Comparison of ENCODE assay signal across 8 cellular contexts in genomic region chr14:53180272-53181221, GRCh38. TPM values are rescaled to one million over a fixed set of nuclear protein-coding genes. Genes with fewer than 3 reads are reported as not detected.
DNase-seq lines count a peak whose midpoint lies in the region; ATAC-seq, FAIRE-seq and TF ChIP-seq lines count a peak whose summit lies in the region.

No MANE protein-coding gene starts in this region.

- no peaks in the 10 kb centered on the region for H3K9me3 ChIP-seq in AG04450 (ENCODE audit: control insufficient read depth, insufficient read depth, low read length)
- no peaks in the 10 kb centered on the region for H3K9me3 ChIP-seq in iPS-15b (ENCODE audit: control insufficient read depth, insufficient read depth, low read length)
- no peaks in the 10 kb centered on the region for H3K9me3 ChIP-seq in pancreas
- no peaks in the 10 kb centered on the region for H3K9me3 ChIP-seq in testis

- POLR2A ChIA-PET in AG04450 (lab: Yijun Ruan, JAX), result no interaction called here
- POLR2A ChIA-PET in HEK293T (lab: Yijun Ruan, JAX), result no interaction called here
- POLR2A ChIA-PET in activated CD4-positive, alpha-beta memory T cell treated with anti-CD3 and anti-CD28 coated beads, Interleukin-2, amount 10 ng/mL, durations not matched to agents 7 days and 5 days (lab: Charles Lee), result no interaction called here

- DNase-seq in AG04450 (ENCODE audit: low read depth, low spot score) (no peak), HEK293T (ENCODE audit: extremely low spot score) (peak; percentile 59), pancreas (no peak), NCI-H1436 (lab: John Stamatoyannopoulos, UW) (no peak), amygdala (lab: John Stamatoyannopoulos, UW) (no peak), testis (no peak)
- DNase-seq in activated CD4-positive, alpha-beta memory T cell treated with anti-CD3 and anti-CD28 coated beads, Interleukin-2, amount 10 ng/mL, durations not matched to agents 7 days and 5 days, result peak; percentile 19

- peaks cover 22% of the 10 kb centered on the region for H3K4me1 Mint-ChIP-seq in activated CD4-positive, alpha-beta memory T cell treated with anti-CD3 and anti-CD28 coated beads, Interleukin-2, amount 10 ng/mL, durations not matched to agents 7 days and 5 days

- H3K9ac ChIP-seq in iPS-15b (ENCODE audit: low read depth, low read length), result no peak overlapping the region

- no peak for FAIRE-seq in pancreas (lab: Jason Lieb, UNC)

- H3K4me3 ChIP-seq in AG04450 (ENCODE audit: low read depth, low read length), result no peak overlapping the region
- peak overlapping the region; percentile 13 for H3K4me3 ChIP-seq in iPS-15b (ENCODE audit: low read depth, low read length)
- no peak overlapping the region for H3K4me3 ChIP-seq in pancreas
- no peak overlapping the region for H3K4me3 ChIP-seq in testis

- CTCF ChIA-PET in AG04450 (lab: Charles Lee) (no interaction called here), HEK293T (lab: Yijun Ruan, JAX) (interaction anchor here (0.6 to 1.1 kb wide), 3 partner anchors 13 to 191 kb away, joined by 3 to 4 read pairs (median 4); no protein-coding TSS in a partner anchor)
- CTCF ChIA-PET in activated CD4-positive, alpha-beta memory T cell treated with anti-CD3 and anti-CD28 coated beads, Interleukin-2, amount 10 ng/mL, durations not matched to agents 7 days and 5 days (lab: Charles Lee), result no interaction called here

- H3K36me3 ChIP-seq in iPS-15b (ENCODE audit: control insufficient read depth, insufficient read depth, low read length) (no peaks in the 10 kb centered on the region), pancreas (no peaks in the 10 kb centered on the region), testis (ENCODE audit: low read depth, missing control alignments) (no peaks in the 10 kb centered on the region)

- peaks cover 7% of the 10 kb centered on the region for H3K36me3 Mint-ChIP-seq in activated CD4-positive, alpha-beta memory T cell treated with anti-CD3 and anti-CD28 coated beads, Interleukin-2, amount 10 ng/mL, durations not matched to agents 7 days and 5 days (ENCODE audit: low read depth)

- H3K27me3 ChIP-seq in AG04450 (ENCODE audit: control insufficient read depth, insufficient read depth, low read length) (peaks cover 16% of the 10 kb centered on the region), iPS-15b (ENCODE audit: control insufficient read depth, insufficient read depth, low read length) (no peaks in the 10 kb centered on the region), pancreas (no peaks in the 10 kb centered on the region), testis (no peaks in the 10 kb centered on the region)

- intact Hi-C loops in pancreas (cut with DNase I), result no loop called here
- intact Hi-C loops in testis (cut with DNase I; ENCODE audit: low total_unique reads), result no loop called here

- WGBS in pancreas, 2 donors, result 76 to 88% methylated on average over 13 of the region's 13 CpGs
- 93 to 96% methylated on average over 13 of the region's 13 CpGs for WGBS in testis, 2 donors

- ATAC-seq in pancreas, result no peak

- H3K27ac ChIP-seq in AG04450 (ENCODE audit: low read depth, low read length) (no peak overlapping the region), pancreas (no peak overlapping the region), testis (no peak overlapping the region)

- H3K4me1 ChIP-seq in iPS-15b (ENCODE audit: control insufficient read depth, insufficient read depth, low read length) (no peaks in the 10 kb centered on the region), pancreas (no peaks in the 10 kb centered on the region), testis (no peaks in the 10 kb centered on the region)

- H3K27ac Mint-ChIP-seq in activated CD4-positive, alpha-beta memory T cell treated with anti-CD3 and anti-CD28 coated beads, Interleukin-2, amount 10 ng/mL, durations not matched to agents 7 days and 5 days, result no peak overlapping the region

- no peaks in the 10 kb centered on the region for H3K27me3 Mint-ChIP-seq in activated CD4-positive, alpha-beta memory T cell treated with anti-CD3 and anti-CD28 coated beads, Interleukin-2, amount 10 ng/mL, durations not matched to agents 7 days and 5 days

- TF ChIP-seq CTCF in AG04450 (IDR thresholded peaks at IDR 0.05; ENCODE audit: low read depth, low read length) (peak; percentile 34), pancreas (IDR thresholded peaks at IDR 0.05) (no peak), testis (IDR thresholded peaks at IDR 0.05) (no peak)

- H3K4me3 Mint-ChIP-seq in activated CD4-positive, alpha-beta memory T cell treated with anti-CD3 and anti-CD28 coated beads, Interleukin-2, amount 10 ng/mL, durations not matched to agents 7 days and 5 days, result no peak overlapping the region

- peaks cover 7% of the 10 kb centered on the region for H3K9me3 Mint-ChIP-seq in activated CD4-positive, alpha-beta memory T cell treated with anti-CD3 and anti-CD28 coated beads, Interleukin-2, amount 10 ng/mL, durations not matched to agents 7 days and 5 days

- TF ChIP-seq POLR2A in testis (IDR thresholded peaks at IDR 0.05), result no peak

TF ChIP-seq in HEK293T, 16 proteins besides CTCF, POLR2A, EP300 and RAD21:
- TF ChIP-seq NFRKB (IDR thresholded peaks at IDR 0.05), result no peak
- TF ChIP-seq FOXA1 (IDR thresholded peaks at IDR 0.05), result no peak
- TF ChIP-seq LEF1 (IDR thresholded peaks at IDR 0.05; ENCODE audit: borderline replicate concordance), result no peak
- no peak for TF ChIP-seq ELF4 (IDR thresholded peaks at IDR 0.05)
TF ChIP-seq in HEK293T: peak in this region for 0.

RNA-seq across cellular contexts. Expression of gene DDHD1, which starts 27.4 kb away (rescaled TPM):
- 11.1 and 16.7 TPM in 2 replicates for polyA plus RNA-seq in AG04450 (2011; rRNA removed)
- 21.4 and 30.4 TPM in 2 replicates for polyA minus RNA-seq in AG04450 (2011; rRNA and poly(A)+ RNA removed)
- total RNA-seq in activated CD4-positive, alpha-beta memory T cell treated with anti-CD3 and anti-CD28 coated beads, Interleukin-2, amount 10 ng/mL, durations not matched to agents 7 days and 5 days, result 10 to 100 TPM; 53.6 to 58.5 TPM
- total RNA-seq in pancreas, result 1 to 10 TPM; 3.8 to 6.9 (median 4.9) TPM
- polyA plus RNA-seq in pancreas, result 1 to 10 TPM; 3.5 to 3.6 TPM
- 10 to 100 TPM; 72.7 to 76.2 TPM for total RNA-seq in testis
- polyA plus RNA-seq in testis (ENCODE audit: insufficient read depth, low read depth, low replicate concordance), result 41.6 TPM

Comparison
In these comparisons a context has a peak if more than half of its experiments do, and no peak if none do; other contexts are left out.
1. DNase-seq: peak in HEK293T (single experiment) and activated CD4-positive, alpha-beta memory T cell treated with anti-CD3 and anti-CD28 coated beads, Interleukin-2, amount 10 ng/mL, durations not matched to agents 7 days and 5 days (single experiment); none in AG04450 (single experiment), pancreas (0 of 6), NCI-H1436 (single experiment), amygdala (0 of 56) and testis (single experiment).
2. RNA of gene DDHD1, which starts 27.4 kb away (total RNA-seq): 72.7 to 76.2 TPM in testis and 53.6 to 58.5 TPM in activated CD4-positive, alpha-beta memory T cell treated with anti-CD3 and anti-CD28 coated beads, Interleukin-2, amount 10 ng/mL, durations not matched to agents 7 days and 5 days; 3.8 to 6.9 TPM in pancreas; every median in the first group is over 4 times any median in the second.